Comparison of ENCODE assay signal across 8 cellular contexts in the genomic region with DNA sequence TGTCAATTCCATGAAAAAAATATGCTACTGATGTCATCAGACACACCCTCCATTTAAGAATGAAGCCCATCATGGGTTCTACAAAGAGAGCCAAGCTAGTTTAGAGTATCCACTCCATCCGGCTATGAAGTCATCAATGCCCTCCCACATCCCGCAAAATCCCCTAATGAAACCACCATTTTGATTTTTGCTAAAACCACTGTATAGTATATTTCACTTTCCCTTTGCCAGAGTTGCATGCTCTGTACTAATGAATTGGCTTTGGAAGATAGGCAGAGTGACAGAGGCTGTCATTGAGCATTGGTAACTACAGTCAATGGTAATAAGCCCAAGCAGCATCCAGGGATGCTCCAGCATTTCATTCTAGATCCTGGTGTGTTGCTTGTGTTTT.
A peak's percentile ranks its signal among the peaks of the same experiment; 100 is the strongest.
DNase-seq lines count a peak whose midpoint lies in the region; ATAC-seq lines count a peak whose summit lies in the region.

No MANE protein-coding gene starts in this region.

- ATAC-seq in GM19043 (IDR thresholded peaks at IDR 0.05; ENCODE audit: low read depth, unreplicated experiment): peak; percentile 67
- ATAC-seq in HG03095 (IDR thresholded peaks at IDR 0.05; ENCODE audit: unreplicated experiment): peak; percentile 73

- DNase-seq in CD1c-positive myeloid dendritic cell (ENCODE audit: extremely low spot score): peak; percentile 37
- DNase-seq in activated CD4-positive, alpha-beta T cell treated with anti-CD3 and anti-CD28 coated beads, Interleukin-2, amount 50 U/mL, for 4 hours: peak; percentile 41 to 47
- DNase-seq in NCI-H1694 (lab: John Stamatoyannopoulos, UW): no peak
- DNase-seq in midbrain (lab: John Stamatoyannopoulos, UW): no peak
- no peak for DNase-seq in HUDEP-2 (lab: John Stamatoyannopoulos, UW; ENCODE audit: unreplicated experiment in 76 of 76)
- no peak for DNase-seq in putamen (ENCODE audit: low spot score)

Comparison
In these comparisons a context has a peak if more than half of its experiments do, and no peak if none do; other contexts are left out.
1. DNase-seq: peak in CD1c-positive myeloid dendritic cell (single experiment) and activated CD4-positive, alpha-beta T cell treated with anti-CD3 and anti-CD28 coated beads, Interleukin-2, amount 50 U/mL, for 4 hours (2 of 2); none in NCI-H1694 (single experiment), midbrain (single experiment), HUDEP-2 (0 of 76) and putamen (single experiment).